8 cellular contexts compared by ENCODE assay signal in the genomic region with DNA sequence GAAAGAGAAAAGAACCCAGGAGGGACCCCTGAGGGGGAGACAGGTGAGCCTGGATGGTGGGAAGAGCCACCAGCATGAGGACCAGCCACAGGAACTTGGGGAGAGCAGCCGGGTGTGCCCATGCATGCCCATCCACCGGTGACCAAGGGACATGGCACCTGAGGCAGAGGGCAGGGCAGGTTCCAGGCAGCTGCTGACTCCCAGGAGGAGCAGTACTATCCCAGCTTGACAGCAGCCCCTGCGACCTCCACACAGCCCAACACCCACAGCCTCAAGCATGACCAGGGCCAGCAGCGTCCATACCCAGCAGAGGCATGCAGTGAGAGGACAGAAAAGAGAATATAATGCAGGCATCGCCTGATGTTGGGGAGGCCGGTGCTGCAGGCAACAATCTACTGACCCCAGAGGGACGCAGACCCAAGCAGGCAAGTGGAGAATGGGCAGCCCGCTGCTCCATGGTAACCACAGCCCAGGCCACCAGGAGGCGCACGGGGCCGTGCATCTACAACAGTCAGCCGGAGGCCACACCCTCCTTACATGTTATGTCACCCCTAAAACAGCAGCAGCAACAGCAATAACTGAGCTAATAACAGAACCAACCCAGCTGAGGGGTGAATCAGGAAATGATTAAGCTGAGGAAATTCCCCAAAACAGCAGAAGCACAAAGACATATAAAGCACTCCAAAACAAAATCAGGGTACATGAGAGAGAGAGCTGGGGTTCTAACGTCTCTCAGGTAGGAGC. TPM values are rescaled to one million over a fixed set of nuclear protein-coding genes. Genes with fewer than 3 reads are reported as not detected.
DNase-seq lines count a peak whose midpoint lies in the region; ATAC-seq, FAIRE-seq and TF ChIP-seq lines count a peak whose summit lies in the region.

No MANE protein-coding gene starts in this region.

- no peaks in the 10 kb centered on the region for H3K36me3 ChIP-seq in breast epithelium
- peaks cover 0 to 7% of the 10 kb centered on the region in 2 donors for H3K36me3 ChIP-seq in kidney (ENCODE audit: control insufficient read depth in 1 of 2, insufficient read depth in 2 of 2, low read length in 2 of 2)

- no peak overlapping the region for H3K4me3 ChIP-seq in breast epithelium
- no peak overlapping the region for H3K4me3 ChIP-seq in kidney (ENCODE audit: low read length in 2 of 2)

- no peaks in the 10 kb centered on the region for H3K9me3 ChIP-seq in breast epithelium
- no peaks in the 10 kb centered on the region for H3K9me3 ChIP-seq in kidney (ENCODE audit: control insufficient read depth in 1 of 2, low read length in 2 of 2)

- no peaks in the 10 kb centered on the region for H3K36me3 Mint-ChIP-seq in WTC11

- H3K27ac ChIP-seq in breast epithelium (no peak overlapping the region), kidney (ENCODE audit: low read depth in 2 of 2, low read length in 2 of 2) (no peak overlapping the region)

- peaks cover 17% of the 10 kb centered on the region for H3K27me3 Mint-ChIP-seq in WTC11 (ENCODE audit: low read depth)

- H3K4me1 ChIP-seq in breast epithelium (no peaks in the 10 kb centered on the region), kidney (ENCODE audit: control insufficient read depth in 1 of 2, insufficient read depth in 1 of 2, low read depth in 1 of 2, low read length in 2 of 2) (no peaks in the 10 kb centered on the region)

- peak; percentile 98 for ATAC-seq in WTC11

- CTCF ChIA-PET in GM10248 (lab: Yijun Ruan, JAX) (interaction anchor here (0.6 to 3.4 kb wide), 58 partner anchors 8 to 474 kb away, joined by 3 to 45 read pairs (median 4); a partner anchor contains a TSS), WTC11 (lab: Charles Lee) (interaction anchor here (0.6 to 2.7 kb wide), 30 partner anchors 8 to 363 kb away, joined by 3 to 24 read pairs (median 4); a partner anchor contains a TSS)

- no peak overlapping the region for H3K27ac Mint-ChIP-seq in WTC11

- POLR2A ChIA-PET in GM10248 (lab: Yijun Ruan, JAX) (interaction anchor here (0.8 to 1.0 kb wide), 2 partner anchors 47 to 72 kb away, joined by 3 to 6 read pairs; a partner anchor contains a TSS), WTC11 (lab: Charles Lee) (no interaction called here)

- FAIRE-seq in kidney (lab: Jason Lieb, UNC) = no peak

- H3K4me3 Mint-ChIP-seq in WTC11 = no peak overlapping the region

- H3K9ac ChIP-seq in kidney (ENCODE audit: low read length in 2 of 2) = no peak overlapping the region

- TF ChIP-seq POLR2A in breast epithelium (IDR thresholded peaks at IDR 0.05) = no peak

- no peaks in the 10 kb centered on the region for H3K4me1 Mint-ChIP-seq in WTC11

- H3K9me3 Mint-ChIP-seq in WTC11 = no peaks in the 10 kb centered on the region

- no peaks in the 10 kb centered on the region for H3K27me3 ChIP-seq in breast epithelium

- DNase-seq in GM10248 (ENCODE audit: extremely low spot score) (peak; percentile 94), H4 (ENCODE audit: low spot score) (peak; percentile 58), WTC11 (ENCODE audit: low spot score) (peak; percentile 90), breast epithelium (ENCODE audit: low spot score in 2 of 2) (peak; percentile 39 to 55), kidney (peak; percentile 89), COR-L47 (lab: John Stamatoyannopoulos, UW) (no peak)
- peak; percentile 86 for DNase-seq in stimulated activated CD4-positive, alpha-beta T cell treated with anti-CD3 and anti-CD28 coated beads, Interleukin-1b, Interleukin-23, amount 100 ng/mL, for 48 hours

- peak; percentile 94 for TF ChIP-seq CTCF in GM10248 (IDR thresholded peaks at IDR 0.05; ENCODE audit: control extremely low read depth, extremely low read depth, low read depth, missing control alignments)
- peak; percentile 76 for TF ChIP-seq CTCF in LNCAP (IDR thresholded peaks at IDR 0.05)
- TF ChIP-seq CTCF in WTC11 (IDR thresholded peaks at IDR 0.05) = peak; percentile 80
- peak in 2 of 3 donors; percentile 53 to 56 for TF ChIP-seq CTCF in breast epithelium (IDR thresholded peaks at IDR 0.05)
- peak; percentile 72 for TF ChIP-seq CTCF in kidney (IDR thresholded peaks at IDR 0.05; ENCODE audit: borderline replicate concordance, extremely low read depth, insufficient read depth)

- intact Hi-C loops in breast epithelium (cut with DNase I; ENCODE audit: low total_unique reads) (no loop called here), kidney (cut with DNase I) (no loop called here)

TF ChIP-seq in WTC11, 78 proteins besides CTCF, POLR2A, EP300 and RAD21:
- TF ChIP-seq ZNF423 (CRISPR knock-in tag; IDR thresholded peaks at IDR 0.05) (no peak), SMAD4 (CRISPR knock-in tag; IDR thresholded peaks at IDR 0.05) (no peak), ESRRA (CRISPR knock-in tag; IDR thresholded peaks at IDR 0.05; ENCODE audit: borderline replicate concordance) (no peak)
- TF ChIP-seq, protein P1, sequence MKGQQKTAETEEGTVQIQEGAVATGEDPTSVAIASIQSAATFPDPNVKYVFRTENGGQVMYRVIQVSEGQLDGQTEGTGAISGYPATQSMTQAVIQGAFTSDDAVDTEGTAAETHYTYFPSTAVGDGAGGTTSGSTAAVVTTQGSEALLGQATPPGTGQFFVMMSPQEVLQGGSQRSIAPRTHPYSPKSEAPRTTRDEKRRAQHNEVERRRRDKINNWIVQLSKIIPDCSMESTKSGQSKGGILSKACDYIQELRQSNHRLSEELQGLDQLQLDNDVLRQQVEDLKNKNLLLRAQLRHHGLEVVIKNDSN (CRISPR knock-in tag; IDR thresholded peaks at IDR 0.05) = no peak
- TF ChIP-seq, protein P2, sequence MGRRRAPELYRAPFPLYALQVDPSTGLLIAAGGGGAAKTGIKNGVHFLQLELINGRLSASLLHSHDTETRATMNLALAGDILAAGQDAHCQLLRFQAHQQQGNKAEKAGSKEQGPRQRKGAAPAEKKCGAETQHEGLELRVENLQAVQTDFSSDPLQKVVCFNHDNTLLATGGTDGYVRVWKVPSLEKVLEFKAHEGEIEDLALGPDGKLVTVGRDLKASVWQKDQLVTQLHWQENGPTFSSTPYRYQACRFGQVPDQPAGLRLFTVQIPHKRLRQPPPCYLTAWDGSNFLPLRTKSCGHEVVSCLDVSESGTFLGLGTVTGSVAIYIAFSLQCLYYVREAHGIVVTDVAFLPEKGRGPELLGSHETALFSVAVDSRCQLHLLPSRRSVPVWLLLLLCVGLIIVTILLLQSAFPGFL (CRISPR knock-in tag; IDR thresholded peaks at IDR 0.05; ENCODE audit: borderline replicate concordance) = no peak
- TF ChIP-seq, protein P3, sequence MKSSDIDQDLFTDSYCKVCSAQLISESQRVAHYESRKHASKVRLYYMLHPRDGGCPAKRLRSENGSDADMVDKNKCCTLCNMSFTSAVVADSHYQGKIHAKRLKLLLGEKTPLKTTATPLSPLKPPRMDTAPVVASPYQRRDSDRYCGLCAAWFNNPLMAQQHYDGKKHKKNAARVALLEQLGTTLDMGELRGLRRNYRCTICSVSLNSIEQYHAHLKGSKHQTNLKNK (CRISPR knock-in tag; IDR thresholded peaks at IDR 0.05) = no peak
- TF ChIP-seq, protein P4, sequence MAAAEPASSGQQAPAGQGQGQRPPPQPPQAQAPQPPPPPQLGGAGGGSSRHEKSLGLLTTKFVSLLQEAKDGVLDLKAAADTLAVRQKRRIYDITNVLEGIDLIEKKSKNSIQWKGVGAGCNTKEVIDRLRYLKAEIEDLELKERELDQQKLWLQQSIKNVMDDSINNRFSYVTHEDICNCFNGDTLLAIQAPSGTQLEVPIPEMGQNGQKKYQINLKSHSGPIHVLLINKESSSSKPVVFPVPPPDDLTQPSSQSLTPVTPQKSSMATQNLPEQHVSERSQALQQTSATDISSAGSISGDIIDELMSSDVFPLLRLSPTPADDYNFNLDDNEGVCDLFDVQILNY (CRISPR knock-in tag; IDR thresholded peaks at IDR 0.05) = no peak
- TF ChIP-seq, protein P5, sequence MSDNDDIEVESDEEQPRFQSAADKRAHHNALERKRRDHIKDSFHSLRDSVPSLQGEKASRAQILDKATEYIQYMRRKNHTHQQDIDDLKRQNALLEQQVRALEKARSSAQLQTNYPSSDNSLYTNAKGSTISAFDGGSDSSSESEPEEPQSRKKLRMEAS (CRISPR knock-in tag; IDR thresholded peaks at IDR 0.05) = no peak
TF ChIP-seq in WTC11: peak in this region for 0.

RNA-seq across cellular contexts. Expression of a gene that starts 44.1 kb away (rescaled TPM):
- 6.1 and 12.7 TPM in 2 replicates for total RNA-seq in H4 (2014; rRNA removed; shearing (Covaris generic))
- total RNA-seq in WTC11 (2021) (4.6 to 7.8 TPM (median 5.2 TPM) in 3 replicates), breast epithelium (10 to 100 TPM; 13.0 to 32.8 (median 19.0) TPM), kidney (22.1 TPM)
- polyA plus RNA-seq in kidney (ENCODE audit: insufficient read depth, low read depth, low replicate concordance) = 3.0 TPM

RNA-seq across cellular contexts. Expression of a gene that starts 46.4 kb away (rescaled TPM):
- 2.2 and 5.6 TPM in 2 replicates for total RNA-seq in H4 (2014; rRNA removed; shearing (Covaris generic))
- total RNA-seq in WTC11 (2021) = 2.2 to 2.3 TPM (median 2.2 TPM) in 3 replicates
- total RNA-seq in breast epithelium = 1 to 10 TPM; 5.9 to 8.8 (median 6.9) TPM
- total RNA-seq in kidney = 7.0 TPM
- 5.9 TPM for polyA plus RNA-seq in kidney (ENCODE audit: insufficient read depth, low read depth, low replicate concordance)

RNA-seq across cellular contexts. Expression of a gene that starts 54.6 kb away (rescaled TPM):
- 2.7 and 8.1 TPM in 2 replicates for total RNA-seq in H4 (2014; rRNA removed; shearing (Covaris generic))
- total RNA-seq in WTC11 (2021) (18.8 to 20.5 TPM (median 19.4 TPM) in 3 replicates), breast epithelium (10 to 100 TPM; 22.4 to 57.9 (median 42.3) TPM), kidney (77.4 TPM)
- 65.4 TPM for polyA plus RNA-seq in kidney (ENCODE audit: insufficient read depth, low read depth, low replicate concordance)
